8 cellular contexts compared by ENCODE assay signal in genomic region chr20:3046677-3047462, GRCh38. TPM values are rescaled to one million over a fixed set of nuclear protein-coding genes. Genes with fewer than 3 reads are reported as not detected.
DNase-seq lines count a peak whose midpoint lies in the region; ATAC-seq and TF ChIP-seq lines count a peak whose summit lies in the region.

No MANE protein-coding gene starts in this region.

- H3K79me2 ChIP-seq in OCI-LY7 (ENCODE audit: insufficient read depth, low read depth, low read length), result peaks cover 14% of the 10 kb centered on the region

- H2AFZ ChIP-seq in OCI-LY7 (ENCODE audit: low read length), result peak overlapping the region; percentile 73

- ATAC-seq in CD4-positive, alpha-beta T cell (ENCODE audit: poor library complexity), result no peak
- ATAC-seq in HG03045 (IDR thresholded peaks at IDR 0.05; ENCODE audit: unreplicated experiment) (peak; percentile 5), GM18868 (IDR thresholded peaks at IDR 0.05; ENCODE audit: unreplicated experiment) (no peak)

- no peaks in the 10 kb centered on the region for H3K9me3 ChIP-seq in CD4-positive, alpha-beta T cell (ENCODE audit: control insufficient read depth, low read length)
- no peaks in the 10 kb centered on the region for H3K9me3 ChIP-seq in OCI-LY7 (ENCODE audit: low read length)
- no peaks in the 10 kb centered on the region for H3K9me3 ChIP-seq in muscle layer of colon (ENCODE audit: low read length)

- H3K9me2 ChIP-seq in OCI-LY7 (ENCODE audit: insufficient read depth, low read length), result no peaks in the 10 kb centered on the region

- BruUV-seq in OCI-LY7 (replicated peaks; lab: Mats Ljungman, UMichigan), result no TSS peak

- TF ChIP-seq CTCF in CD4-positive, alpha-beta T cell (IDR thresholded peaks at IDR 0.05), result no peak
- TF ChIP-seq CTCF in OCI-LY7 (conservative IDR thresholded peaks at IDR 0.05; ENCODE audit: low read length), result no peak
- TF ChIP-seq CTCF in dorsolateral prefrontal cortex (IDR thresholded peaks at IDR 0.05 in 54 of 56, conservative IDR thresholded peaks at IDR 0.05 in 2 of 56; ENCODE audit: low read depth in 1 of 56, partially characterized antibody in 56 of 56), result no peak

- H3K4me3 Mint-ChIP-seq in CD4-positive, alpha-beta T cell, result peak overlapping the region; percentile 77

- no peaks in the 10 kb centered on the region for H4K20me1 ChIP-seq in OCI-LY7 (ENCODE audit: insufficient read depth, low read length)

- intact Hi-C loops in CD4-positive, alpha-beta T cell (cut with DNase I, micrococcal nuclease), result loop anchor here in 1 of 2 experiments (5.0 to 10.0 kb wide), 4 partner anchors 158 to 360 kb away; partner anchors contain the start of genes DDRGK1, DNAAF9, ITPA and PTPRA
- intact Hi-C loops in OCI-LY7 (cut with micrococcal nuclease; ENCODE audit: unreplicated experiment), result no loop called here
- intact Hi-C loops in dorsolateral prefrontal cortex (cut with DNase I), result no loop called here

- H3K27ac ChIP-seq in CD4-positive, alpha-beta T cell (ENCODE audit: low read depth, low read length), result no peak overlapping the region
- H3K27ac ChIP-seq in OCI-LY7 (ENCODE audit: low read depth, low read length, poor library complexity, severe bottlenecking) (peak overlapping the region; percentile 31), dorsolateral prefrontal cortex (peak overlapping the region in 54 of 59 donors; percentile 13 to 98 (median 92)), muscle layer of colon (ENCODE audit: low read depth, low read length) (peak overlapping the region; percentile 98)

- peak overlapping the region; percentile 49 for H3K27ac Mint-ChIP-seq in CD4-positive, alpha-beta T cell

- H3K27me3 Mint-ChIP-seq in CD4-positive, alpha-beta T cell, result no peaks in the 10 kb centered on the region

- POLR2A ChIA-PET in CD4-positive, alpha-beta T cell (lab: Charles Lee), result interaction anchor here (0.7 to 1.7 kb wide), 2 partner anchors 31 to 46 kb away, joined by 3 to 7 read pairs; no protein-coding TSS in a partner anchor
- POLR2A ChIA-PET in OCI-LY7 (lab: Charles Lee), result interaction anchor here (0.6 kb wide), 1 partner anchor 15 kb away, joined by 3 read pairs; no protein-coding TSS in a partner anchor

- H3K4me2 ChIP-seq in OCI-LY7 (ENCODE audit: low read length), result peak overlapping the region; percentile 83

- H3K36me3 Mint-ChIP-seq in CD4-positive, alpha-beta T cell (ENCODE audit: low read depth), result peaks cover 42% of the 10 kb centered on the region

- peak overlapping the region; percentile 68 for H3K9ac ChIP-seq in muscle layer of colon (ENCODE audit: low read length)

- peak overlapping the region; percentile 78 for H3K4me3 ChIP-seq in OCI-LY7 (ENCODE audit: low read depth, low read length, poor library complexity, severe bottlenecking)
- H3K4me3 ChIP-seq in dorsolateral prefrontal cortex, result peak overlapping the region; percentile 63 to 100 (median 95)
- peak overlapping the region; percentile 78 to 89 for H3K4me3 ChIP-seq in muscle layer of colon (ENCODE audit: low read depth in 1 of 2, low read length in 2 of 2)

- no peaks in the 10 kb centered on the region for H3K9me3 Mint-ChIP-seq in CD4-positive, alpha-beta T cell

- H3K4me1 ChIP-seq in OCI-LY7 (ENCODE audit: insufficient read depth, low read length, poor library complexity, severe bottlenecking), result peaks cover 13% of the 10 kb centered on the region
- peaks cover 20% of the 10 kb centered on the region for H3K4me1 ChIP-seq in muscle layer of colon (ENCODE audit: insufficient read depth, low read length)

- no peak for DNase-seq in CD4-positive, alpha-beta T cell
- peak; percentile 49 for DNase-seq in OCI-LY7 (ENCODE audit: low spot score)
- peak in 6 of 10 donors; percentile 12 to 58 (median 38) for DNase-seq in dorsolateral prefrontal cortex
- DNase-seq in amniotic stem cell (lab: John Stamatoyannopoulos, UW), result no peak
- DNase-seq in stimulated activated CD4-positive, alpha-beta T cell treated with anti-CD3 and anti-CD28 coated beads, Interleukin-15, amount 100 ng/mL, for 24 hours, result no peak

- CTCF ChIA-PET in CD4-positive, alpha-beta T cell (lab: Charles Lee), result no interaction called here
- CTCF ChIA-PET in OCI-LY7 (lab: Charles Lee; ENCODE audit: unreplicated experiment), result no interaction called here

- peaks cover 21% of the 10 kb centered on the region for H3K4me1 Mint-ChIP-seq in CD4-positive, alpha-beta T cell (ENCODE audit: low read depth)

- H3K27me3 ChIP-seq in CD4-positive, alpha-beta T cell (ENCODE audit: control insufficient read depth, insufficient read depth, low read length), result no peaks in the 10 kb centered on the region
- H3K27me3 ChIP-seq in dorsolateral prefrontal cortex (no peaks in the 10 kb centered on the region), muscle layer of colon (ENCODE audit: control insufficient read depth in 1 of 2, insufficient read depth in 2 of 2, low read length in 2 of 2) (no peaks in the 10 kb centered on the region)

- H3K36me3 ChIP-seq in OCI-LY7 (ENCODE audit: insufficient read depth, low read length) (peaks cover 35% of the 10 kb centered on the region), muscle layer of colon (ENCODE audit: insufficient read depth, low read length) (peaks cover 31% of the 10 kb centered on the region)

RNA-seq across cellular contexts. Expression of gene MRPS26, which starts 1.0 kb away (rescaled TPM):
- 10 to 100 TPM; 19.3 to 22.7 TPM for total RNA-seq in CD4-positive, alpha-beta T cell
- 78.1 and 85.8 TPM in 2 replicates for total RNA-seq in OCI-LY7 (2014; rRNA removed; shearing (Covaris generic))
- 73.2 and 73.3 TPM in 2 replicates for total RNA-seq in OCI-LY7 (2022)
- total RNA-seq in dorsolateral prefrontal cortex, result 10 to 100 TPM; 31.6 to 66.0 (median 49.9) TPM

RNA-seq across cellular contexts. Expression of gene GNRH2, which starts 3.4 kb away (rescaled TPM):
- total RNA-seq in CD4-positive, alpha-beta T cell, result not detected
- 0.44 and 0.98 TPM in 2 replicates for total RNA-seq in OCI-LY7 (2014; rRNA removed; shearing (Covaris generic))
- total RNA-seq in OCI-LY7 (2022), result 0.61 and 1.1 TPM in 2 replicates
- total RNA-seq in dorsolateral prefrontal cortex, result 1 to 10 TPM in 85 of 120 experiments, under 1 TPM in 15, not detected in 20; 0.54 to 6.0 (median 1.8) TPM

RNA-seq across cellular contexts. Expression of gene OXT, which starts 24.6 kb away (rescaled TPM):
- 1 to 10 TPM; 1.1 to 1.6 TPM for total RNA-seq in CD4-positive, alpha-beta T cell
- not detected in 2 replicates for total RNA-seq in OCI-LY7 (2014; rRNA removed; shearing (Covaris generic))
- total RNA-seq in OCI-LY7 (2022), result not detected in 2 replicates
- 1 to 10 TPM in 7 of 120 experiments, not detected in 113; 1.1 to 2.0 (median 1.8) TPM for total RNA-seq in dorsolateral prefrontal cortex

RNA-seq across cellular contexts. Expression of gene AVP, which starts 37.7 kb away (rescaled TPM):
- total RNA-seq in CD4-positive, alpha-beta T cell, result under 1 TPM; 0.47 to 0.56 TPM
- not detected in 2 replicates for total RNA-seq in OCI-LY7 (2014; rRNA removed; shearing (Covaris generic))
- not detected in 2 replicates for total RNA-seq in OCI-LY7 (2022)
- 1 to 10 TPM in 5 of 120 experiments, under 1 TPM in 5, not detected in 110; 0.80 to 1.4 (median 1.0) TPM for total RNA-seq in dorsolateral prefrontal cortex

Comparison
In these comparisons a context has a peak if more than half of its experiments do, and no peak if none do; other contexts are left out.
1. DNase-seq: peak in OCI-LY7 (single experiment) and dorsolateral prefrontal cortex (6 of 10); none in CD4-positive, alpha-beta T cell (0 of 10), amniotic stem cell (single experiment) and stimulated activated CD4-positive, alpha-beta T cell treated with anti-CD3 and anti-CD28 coated beads, Interleukin-15, amount 100 ng/mL, for 24 hours (single experiment).
2. Peak in every context shown above with its lines, with median percentiles within 50 percentile points of each other: H3K4me3 ChIP-seq.